ENCODE assay signal across 9 cellular contexts in the genomic region with DNA sequence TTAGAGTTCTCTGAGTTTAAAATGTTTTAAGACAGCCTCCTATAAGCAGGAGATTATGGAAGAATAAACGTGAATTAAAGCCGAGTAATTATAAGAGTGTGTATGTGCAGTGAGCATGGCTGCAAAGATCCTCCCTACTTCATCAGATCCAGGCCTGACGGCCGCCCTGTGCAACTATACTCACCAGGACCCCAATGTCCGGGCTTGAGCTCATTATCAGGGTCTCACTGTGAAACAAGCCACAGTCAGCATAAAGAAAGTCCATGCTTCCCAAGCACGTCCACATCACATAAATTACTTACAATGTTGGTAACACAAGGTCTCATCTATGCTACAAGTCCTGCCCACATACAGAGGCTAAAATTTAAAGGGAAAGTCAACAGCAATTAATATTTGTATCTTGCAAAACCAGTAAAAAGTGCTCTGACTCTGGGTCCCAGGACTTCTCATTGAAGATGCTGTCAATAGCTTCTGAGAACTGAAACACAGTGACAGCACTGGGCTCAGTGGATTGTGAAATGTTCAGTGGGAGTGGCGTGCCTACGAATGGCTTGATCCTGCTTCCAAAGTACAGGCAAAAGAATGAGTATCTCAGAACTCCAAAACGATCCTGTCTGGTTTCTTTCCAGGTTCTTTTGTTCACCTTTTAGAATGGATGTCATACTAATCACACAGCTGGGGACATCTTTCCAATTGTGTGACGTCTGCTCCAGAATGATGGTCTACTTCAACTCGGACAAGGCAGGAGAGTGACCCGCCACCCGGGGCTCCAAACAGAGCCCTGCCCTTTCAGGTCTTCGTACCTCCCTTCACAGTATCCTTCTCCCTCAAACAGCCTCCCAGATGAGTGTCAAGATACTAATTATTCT.
DNase-seq lines count a peak whose midpoint lies in the region; ATAC-seq and TF ChIP-seq lines count a peak whose summit lies in the region.
"Had no signal": no experiment of that assay in that cellular context is flagged by ENCODE, and none has a peak within 500 bp of the region (broad histone marks: within the 10 kb centered on the region; RNA-seq: fewer than 3 reads in every experiment).

No MANE protein-coding gene starts in this region.

- TF ChIP-seq CTCF in OCI-LY3 (IDR thresholded peaks at IDR 0.05; ENCODE audit: low read depth, low read length) (no peak), fibroblast of pulmonary artery (IDR thresholded peaks at IDR 0.05; ENCODE audit: low read length, missing control alignments) (no peak), neutrophil (IDR thresholded peaks at IDR 0.05) (no peak), GM23338 (conservative IDR thresholded peaks at IDR 0.05; ENCODE audit: low read depth in 2 of 2) (no peak)

- ATAC-seq in HG03025 (IDR thresholded peaks at IDR 0.05; ENCODE audit: low FRiP score, unreplicated experiment) (no peak), GM21526 (IDR thresholded peaks at IDR 0.05; ENCODE audit: low FRiP score, unreplicated experiment) (no peak), GM23338 (no peak)

- no peaks in the 10 kb centered on the region for H3K9me3 ChIP-seq in OCI-LY3 (ENCODE audit: insufficient read depth, low read length)
- H3K9me3 ChIP-seq in neutrophil, result no peaks in the 10 kb centered on the region

- H3K4me3 ChIP-seq in OCI-LY3 (ENCODE audit: low read length), result peak overlapping the region; percentile 34
- no peak overlapping the region for H3K4me3 ChIP-seq in fibroblast of pulmonary artery (replicated peaks; ENCODE audit: low read depth, low read length)
- no peak overlapping the region for H3K4me3 ChIP-seq in neutrophil (ENCODE audit: low read depth in 1 of 2, low read length in 1 of 2)
- no peak overlapping the region for H3K4me3 ChIP-seq in GM23338

- H3K4me1 ChIP-seq in OCI-LY3 (ENCODE audit: low read length), result peaks cover 64% of the 10 kb centered on the region
- H3K4me1 ChIP-seq in neutrophil (ENCODE audit: control insufficient read depth in 1 of 2, insufficient read depth in 1 of 2, low read depth in 1 of 2, low read length in 1 of 2), result peaks cover 79 to 86% of the 10 kb centered on the region in 2 experiments
- peaks cover 3% of the 10 kb centered on the region; the same call in 1 of the 2 replicates for H3K4me1 ChIP-seq in GM23338 (ENCODE audit: insufficient read depth)

- peaks cover 22% of the 10 kb centered on the region for H3K4me1 Mint-ChIP-seq in GM23338

- DNase-seq in AG08395 (ENCODE audit: low spot score) (peak; percentile 57), fibroblast of pulmonary artery (ENCODE audit: low read depth) (peak; percentile 44), DMS153 treated with DMSO at 0.1 percent for 48 hours (lab: John Stamatoyannopoulos, UW; ENCODE audit: unreplicated experiment) (no peak), GM23338 (ENCODE audit: low spot score) (no peak)
- DNase-seq: NCI-H748 treated with DMSO at 0.1 percent for 48 hours had no signal

- H3K4me3 Mint-ChIP-seq in GM23338, result no peak overlapping the region

- H4K20me1 ChIP-seq in OCI-LY3 (ENCODE audit: insufficient read depth, low read length), result 0 out of 2 replicates have a peak, but pooled peaks cover 7% of the 10 kb centered on the region
- peaks cover 55% of the 10 kb centered on the region for H4K20me1 ChIP-seq in GM23338 (replicated peaks; ENCODE audit: insufficient read depth)

- no peak overlapping the region for H3K27ac Mint-ChIP-seq in GM23338

- H3K36me3 ChIP-seq in OCI-LY3 (replicated peaks; ENCODE audit: low read depth, low read length), result no peaks in the 10 kb centered on the region
- no peaks in the 10 kb centered on the region for H3K36me3 ChIP-seq in neutrophil
- no peaks in the 10 kb centered on the region for H3K36me3 ChIP-seq in GM23338 (ENCODE audit: insufficient read depth)

- no peaks in the 10 kb centered on the region for H3K9me2 ChIP-seq in GM23338 (ENCODE audit: insufficient read depth)

- H3K27ac ChIP-seq in OCI-LY3 (ENCODE audit: low read length), result peak overlapping the region; percentile 6; the same call in 1 of the 2 replicates
- peak overlapping the region; percentile 93 for H3K27ac ChIP-seq in neutrophil
- no peak overlapping the region for H3K27ac ChIP-seq in GM23338 (ENCODE audit: low read depth)

- no peaks in the 10 kb centered on the region; the same call in 2 of the 3 replicates for H3K9me3 Mint-ChIP-seq in GM23338

- no peaks in the 10 kb centered on the region for H3F3A ChIP-seq in GM23338 (replicated peaks; ENCODE audit: low read depth)

- peak overlapping the region; percentile 17 for H3K9ac ChIP-seq in OCI-LY3 (ENCODE audit: low read length)

- no peaks in the 10 kb centered on the region for H3K36me3 Mint-ChIP-seq in GM23338 (ENCODE audit: low read depth)

- peaks cover 73% of the 10 kb centered on the region for H3K79me2 ChIP-seq in OCI-LY3 (ENCODE audit: low read length)
- peaks cover 99% of the 10 kb centered on the region for H3K79me2 ChIP-seq in GM23338 (replicated peaks; ENCODE audit: insufficient read depth)

- peak overlapping the region; percentile 80 for H3K4me2 ChIP-seq in OCI-LY3 (ENCODE audit: low read length)
- no peak overlapping the region for H3K4me2 ChIP-seq in GM23338

- no peaks in the 10 kb centered on the region for H3K27me3 ChIP-seq in OCI-LY3 (ENCODE audit: low read depth, low read length)
- H3K27me3 ChIP-seq in neutrophil, result no peaks in the 10 kb centered on the region
- no peaks in the 10 kb centered on the region for H3K27me3 ChIP-seq in GM23338 (ENCODE audit: insufficient read depth)

- H2AFZ ChIP-seq in OCI-LY3 (ENCODE audit: low read depth, low read length), result no peak overlapping the region
- no peak overlapping the region for H2AFZ ChIP-seq in GM23338

- H3K27me3 Mint-ChIP-seq in GM23338 (ENCODE audit: insufficient read depth, low read depth, poor library complexity), result peaks cover 7% of the 10 kb centered on the region

TF ChIP-seq in GM23338, 12 proteins besides CTCF, POLR2A, EP300 and RAD21 (continues in another document):
- TF ChIP-seq EZH2phosphoT487 (IDR thresholded peaks at IDR 0.05; ENCODE audit: unreplicated experiment) (no peak), CREB1 (CRISPR knock-in tag; IDR thresholded peaks at IDR 0.05; ENCODE audit: low read depth) (no peak), NANOG (IDR thresholded peaks at IDR 0.05; ENCODE audit: borderline replicate concordance) (no peak), EZH2 (IDR thresholded peaks at IDR 0.05; ENCODE audit: low read depth, unreplicated experiment) (no peak), JUNB (IDR thresholded peaks at IDR 0.05; ENCODE audit: unreplicated experiment) (no peak), STAT1 (IDR thresholded peaks at IDR 0.05; ENCODE audit: unreplicated experiment) (no peak), ZNF331 (CRISPR knock-in tag; IDR thresholded peaks at IDR 0.05; ENCODE audit: low read depth) (no peak)
- TF ChIP-seq, protein P1, sequence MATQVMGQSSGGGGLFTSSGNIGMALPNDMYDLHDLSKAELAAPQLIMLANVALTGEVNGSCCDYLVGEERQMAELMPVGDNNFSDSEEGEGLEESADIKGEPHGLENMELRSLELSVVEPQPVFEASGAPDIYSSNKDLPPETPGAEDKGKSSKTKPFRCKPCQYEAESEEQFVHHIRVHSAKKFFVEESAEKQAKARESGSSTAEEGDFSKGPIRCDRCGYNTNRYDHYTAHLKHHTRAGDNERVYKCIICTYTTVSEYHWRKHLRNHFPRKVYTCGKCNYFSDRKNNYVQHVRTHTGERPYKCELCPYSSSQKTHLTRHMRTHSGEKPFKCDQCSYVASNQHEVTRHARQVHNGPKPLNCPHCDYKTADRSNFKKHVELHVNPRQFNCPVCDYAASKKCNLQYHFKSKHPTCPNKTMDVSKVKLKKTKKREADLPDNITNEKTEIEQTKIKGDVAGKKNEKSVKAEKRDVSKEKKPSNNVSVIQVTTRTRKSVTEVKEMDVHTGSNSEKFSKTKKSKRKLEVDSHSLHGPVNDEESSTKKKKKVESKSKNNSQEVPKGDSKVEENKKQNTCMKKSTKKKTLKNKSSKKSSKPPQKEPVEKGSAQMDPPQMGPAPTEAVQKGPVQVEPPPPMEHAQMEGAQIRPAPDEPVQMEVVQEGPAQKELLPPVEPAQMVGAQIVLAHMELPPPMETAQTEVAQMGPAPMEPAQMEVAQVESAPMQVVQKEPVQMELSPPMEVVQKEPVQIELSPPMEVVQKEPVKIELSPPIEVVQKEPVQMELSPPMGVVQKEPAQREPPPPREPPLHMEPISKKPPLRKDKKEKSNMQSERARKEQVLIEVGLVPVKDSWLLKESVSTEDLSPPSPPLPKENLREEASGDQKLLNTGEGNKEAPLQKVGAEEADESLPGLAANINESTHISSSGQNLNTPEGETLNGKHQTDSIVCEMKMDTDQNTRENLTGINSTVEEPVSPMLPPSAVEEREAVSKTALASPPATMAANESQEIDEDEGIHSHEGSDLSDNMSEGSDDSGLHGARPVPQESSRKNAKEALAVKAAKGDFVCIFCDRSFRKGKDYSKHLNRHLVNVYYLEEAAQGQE (IDR thresholded peaks at IDR 0.05; ENCODE audit: unreplicated experiment), result no peak
- TF ChIP-seq, protein P2, sequence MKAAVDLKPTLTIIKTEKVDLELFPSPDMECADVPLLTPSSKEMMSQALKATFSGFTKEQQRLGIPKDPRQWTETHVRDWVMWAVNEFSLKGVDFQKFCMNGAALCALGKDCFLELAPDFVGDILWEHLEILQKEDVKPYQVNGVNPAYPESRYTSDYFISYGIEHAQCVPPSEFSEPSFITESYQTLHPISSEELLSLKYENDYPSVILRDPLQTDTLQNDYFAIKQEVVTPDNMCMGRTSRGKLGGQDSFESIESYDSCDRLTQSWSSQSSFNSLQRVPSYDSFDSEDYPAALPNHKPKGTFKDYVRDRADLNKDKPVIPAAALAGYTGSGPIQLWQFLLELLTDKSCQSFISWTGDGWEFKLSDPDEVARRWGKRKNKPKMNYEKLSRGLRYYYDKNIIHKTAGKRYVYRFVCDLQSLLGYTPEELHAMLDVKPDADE (IDR thresholded peaks at IDR 0.05), result no peak

Comparison
In these comparisons a context has a peak if more than half of its experiments do, and no peak if none do; other contexts are left out.
1. DNase-seq: peak in AG08395 (single experiment) and fibroblast of pulmonary artery (single experiment); none in DMS153 treated with DMSO at 0.1 percent for 48 hours (single experiment) and GM23338 (single experiment).